In genomic region chr17:74790206-74791066, GRCh38 we compare ENCODE assay signal across 12 cellular contexts. TPM values are rescaled to one million over a fixed set of nuclear protein-coding genes. Genes with fewer than 3 reads are reported as not detected.
DNase-seq lines count a peak whose midpoint lies in the region; ATAC-seq and TF ChIP-seq lines count a peak whose summit lies in the region.
"Had no signal": no experiment of that assay in that cellular context is flagged by ENCODE, and none has a peak within 500 bp of the region (broad histone marks: within the 10 kb centered on the region; RNA-seq: fewer than 3 reads in every experiment).

No MANE protein-coding gene starts in this region.

- H3K4me3 ChIP-seq in naive thymus-derived CD4-positive, alpha-beta T cell (ENCODE audit: low read length) = no peak overlapping the region
- H3K4me3 ChIP-seq in vagina = no peak overlapping the region
- H3K4me3 ChIP-seq: SJSA1 had no signal

- no peak for TF ChIP-seq POLR2A in vagina (IDR thresholded peaks at IDR 0.05)

- H3K9me3 Mint-ChIP-seq in T-helper 1 cell treated with Interleukin-12 subunit alpha and Interleukin-12 subunit beta and Interleukin-4 antibody, amounts not matched to agents 30 μg/mL and 1 μg/mL, for 36 hours = no peaks in the 10 kb centered on the region
- no peaks in the 10 kb centered on the region for H3K9me3 Mint-ChIP-seq in activated CD8-positive, alpha-beta T cell treated with anti-CD3 and anti-CD28 coated beads, Interleukin-2, amount 10 ng/mL, durations not matched to agents 7 days and 5 days (ENCODE audit: insufficient read depth)
- no peaks in the 10 kb centered on the region for H3K9me3 Mint-ChIP-seq in naive thymus-derived CD4-positive, alpha-beta T cell

- H3K4me1 ChIP-seq in naive thymus-derived CD4-positive, alpha-beta T cell (ENCODE audit: control insufficient read depth in 2 of 2, insufficient read depth in 2 of 2, low read length in 2 of 2) = peaks cover 13 to 39% of the 10 kb centered on the region in 2 donors
- H3K4me1 ChIP-seq in vagina = no peaks in the 10 kb centered on the region
- H3K4me1 ChIP-seq: SJSA1 had no signal

- POLR2A ChIA-PET in activated CD8-positive, alpha-beta T cell treated with anti-CD3 and anti-CD28 coated beads, Interleukin-2, amount 10 ng/mL, durations not matched to agents 7 days and 5 days (lab: Charles Lee) = interaction anchor here (0.6 to 1.6 kb wide), 4 partner anchors 11 to 75 kb away, joined by 3 to 5 read pairs (median 4); no protein-coding TSS in a partner anchor
- POLR2A ChIA-PET in naive thymus-derived CD4-positive, alpha-beta T cell (lab: Charles Lee) = interaction anchor here (0.5 to 1.7 kb wide), 9 partner anchors 9 to 943 kb away, joined by 3 to 9 read pairs (median 4); partner anchors contain the start of gene NAT9

- peaks cover 30% of the 10 kb centered on the region for H3K4me1 Mint-ChIP-seq in T-helper 1 cell treated with Interleukin-12 subunit alpha and Interleukin-12 subunit beta and Interleukin-4 antibody, amounts not matched to agents 30 μg/mL and 1 μg/mL, for 36 hours (ENCODE audit: low read depth)
- H3K4me1 Mint-ChIP-seq in activated CD8-positive, alpha-beta T cell treated with anti-CD3 and anti-CD28 coated beads, Interleukin-2, amount 10 ng/mL, durations not matched to agents 7 days and 5 days (ENCODE audit: low read depth) = peaks cover 47% of the 10 kb centered on the region
- peaks cover 28 to 64% (median 46%) of the 10 kb centered on the region in 7 donors for H3K4me1 Mint-ChIP-seq in naive thymus-derived CD4-positive, alpha-beta T cell

- peak; percentile 19 for ATAC-seq in activated CD8-positive, alpha-beta T cell treated with anti-CD3 and anti-CD28 coated beads, Interleukin-2, amount 10 ng/mL, durations not matched to agents 7 days and 5 days
- ATAC-seq in naive thymus-derived CD4-positive, alpha-beta T cell = no peak
- no peak for ATAC-seq in HG02884 (IDR thresholded peaks at IDR 0.05; ENCODE audit: unreplicated experiment)

- H3K27me3 ChIP-seq in naive thymus-derived CD4-positive, alpha-beta T cell (ENCODE audit: control insufficient read depth in 2 of 2, insufficient read depth in 2 of 2, low read length in 2 of 2) = no peaks in the 10 kb centered on the region
- H3K27me3 ChIP-seq in vagina = no peaks in the 10 kb centered on the region
- H3K27me3 ChIP-seq: SJSA1 had no signal

- peak overlapping the region; percentile 67 for H3K27ac Mint-ChIP-seq in T-helper 1 cell treated with Interleukin-12 subunit alpha and Interleukin-12 subunit beta and Interleukin-4 antibody, amounts not matched to agents 30 μg/mL and 1 μg/mL, for 36 hours
- H3K27ac Mint-ChIP-seq in activated CD8-positive, alpha-beta T cell treated with anti-CD3 and anti-CD28 coated beads, Interleukin-2, amount 10 ng/mL, durations not matched to agents 7 days and 5 days = peak overlapping the region; percentile 68
- peak overlapping the region; percentile 48 to 88 (median 81) for H3K27ac Mint-ChIP-seq in naive thymus-derived CD4-positive, alpha-beta T cell

- no peaks in the 10 kb centered on the region for H3K9me3 ChIP-seq in naive thymus-derived CD4-positive, alpha-beta T cell (ENCODE audit: control insufficient read depth in 2 of 3, low read length in 3 of 3)
- no peaks in the 10 kb centered on the region for H3K9me3 ChIP-seq in vagina
- H3K9me3 ChIP-seq: SJSA1 had no signal

- TF ChIP-seq CTCF in vagina (IDR thresholded peaks at IDR 0.05) = no peak

- peak overlapping the region; percentile 19 for H3K27ac ChIP-seq in naive thymus-derived CD4-positive, alpha-beta T cell (ENCODE audit: low read depth, low read length)
- H3K27ac ChIP-seq in vagina = no peak overlapping the region
- H3K27ac ChIP-seq: parathyroid adenoma, SJSA1 had no signal

- H3K36me3 ChIP-seq in naive thymus-derived CD4-positive, alpha-beta T cell (ENCODE audit: control insufficient read depth in 2 of 3, insufficient read depth in 3 of 3, low read length in 3 of 3) = peaks cover 4 to 33% (median 13%) of the 10 kb centered on the region in 3 experiments
- peaks cover 0 to 23% of the 10 kb centered on the region in 2 donors for H3K36me3 ChIP-seq in vagina

- H3K4me3 Mint-ChIP-seq in T-helper 1 cell treated with Interleukin-12 subunit alpha and Interleukin-12 subunit beta and Interleukin-4 antibody, amounts not matched to agents 30 μg/mL and 1 μg/mL, for 36 hours = peak overlapping the region; percentile 41
- H3K4me3 Mint-ChIP-seq in activated CD8-positive, alpha-beta T cell treated with anti-CD3 and anti-CD28 coated beads, Interleukin-2, amount 10 ng/mL, durations not matched to agents 7 days and 5 days = peak overlapping the region; percentile 39
- peak overlapping the region; percentile 41 to 81 (median 72) for H3K4me3 Mint-ChIP-seq in naive thymus-derived CD4-positive, alpha-beta T cell

- peaks cover 48% of the 10 kb centered on the region for H3K36me3 Mint-ChIP-seq in T-helper 1 cell treated with Interleukin-12 subunit alpha and Interleukin-12 subunit beta and Interleukin-4 antibody, amounts not matched to agents 30 μg/mL and 1 μg/mL, for 36 hours (ENCODE audit: low read depth)
- H3K36me3 Mint-ChIP-seq in activated CD8-positive, alpha-beta T cell treated with anti-CD3 and anti-CD28 coated beads, Interleukin-2, amount 10 ng/mL, durations not matched to agents 7 days and 5 days (ENCODE audit: low read depth) = peaks cover 48% of the 10 kb centered on the region
- peaks cover 3 to 31% (median 22%) of the 10 kb centered on the region in 5 donors for H3K36me3 Mint-ChIP-seq in naive thymus-derived CD4-positive, alpha-beta T cell

- H3K27me3 Mint-ChIP-seq in T-helper 1 cell treated with Interleukin-12 subunit alpha and Interleukin-12 subunit beta and Interleukin-4 antibody, amounts not matched to agents 30 μg/mL and 1 μg/mL, for 36 hours (ENCODE audit: low read depth) = no peaks in the 10 kb centered on the region
- H3K27me3 Mint-ChIP-seq in activated CD8-positive, alpha-beta T cell treated with anti-CD3 and anti-CD28 coated beads, Interleukin-2, amount 10 ng/mL, durations not matched to agents 7 days and 5 days (ENCODE audit: low read depth) = no peaks in the 10 kb centered on the region
- no peaks in the 10 kb centered on the region for H3K27me3 Mint-ChIP-seq in naive thymus-derived CD4-positive, alpha-beta T cell

- DNase-seq in T-helper 1 cell (no peak), Kasumi-1 (lab: John Stamatoyannopoulos, UW) (peak; percentile 56 to 61), vagina (ENCODE audit: extremely low spot score in 2 of 2) (no peak), islet precursor cell (no peak)
- DNase-seq in activated CD8-positive, alpha-beta T cell treated with anti-CD3 and anti-CD28 coated beads, Interleukin-2, amount 10 ng/mL, durations not matched to agents 7 days and 5 days = no peak
- peak in 2 of 9 donors; percentile 24 for DNase-seq in naive thymus-derived CD4-positive, alpha-beta T cell
- DNase-seq: left colon had no signal

- intact Hi-C loops in naive thymus-derived CD4-positive, alpha-beta T cell (cut with micrococcal nuclease) = loop anchor here (1.0 to 5.0 kb wide), 7 partner anchors 10 to 168 kb away; partner anchors contain the start of gene NAT9 (in 1 of the 2)
- intact Hi-C loops in vagina (cut with DNase I) = loop anchor here (5.0 kb wide), 1 partner anchor 72 kb away; no protein-coding TSS in a partner anchor

- CTCF ChIA-PET in activated CD8-positive, alpha-beta T cell treated with anti-CD3 and anti-CD28 coated beads, Interleukin-2, amount 10 ng/mL, durations not matched to agents 7 days and 5 days (lab: Charles Lee) = interaction anchor here (0.6 to 8.5 kb wide), 39 partner anchors 8 to 803 kb away, joined by 3 to 294 read pairs (median 5); partner anchors contain the start of genes FDXR, GRIN2C, NAT9 and RAB37
- CTCF ChIA-PET in naive thymus-derived CD4-positive, alpha-beta T cell (lab: Charles Lee) = interaction anchor here (0.5 to 4.4 kb wide), 31 partner anchors 10 to 1532 kb away, joined by 3 to 78 read pairs (median 6); partner anchors contain the start of genes FDXR, GRIN2C, MIF4GD and NAT9

RNA-seq across cellular contexts. Expression of gene NAT9, which starts 14.3 kb away (rescaled TPM):
- 10 to 100 TPM; 28.3 to 30.7 TPM for total RNA-seq in activated CD8-positive, alpha-beta T cell treated with anti-CD3 and anti-CD28 coated beads, Interleukin-2, amount 10 ng/mL, durations not matched to agents 7 days and 5 days
- 10 to 100 TPM; 41.4 to 78.8 (median 56.9) TPM for total RNA-seq in naive thymus-derived CD4-positive, alpha-beta T cell
- polyA plus RNA-seq in naive thymus-derived CD4-positive, alpha-beta T cell = 10 to 100 TPM; 16.8 to 37.9 TPM
- total RNA-seq in vagina = 28.5 TPM

RNA-seq across cellular contexts. Expression of gene NHERF1, which starts 42.0 kb away (rescaled TPM):
- 100 to 1,000 TPM; 286 to 296 TPM for total RNA-seq in activated CD8-positive, alpha-beta T cell treated with anti-CD3 and anti-CD28 coated beads, Interleukin-2, amount 10 ng/mL, durations not matched to agents 7 days and 5 days
- 100 to 1,000 TPM in 4 of 5 experiments, 10 to 100 TPM in 1; 93.1 to 279 (median 156) TPM for total RNA-seq in naive thymus-derived CD4-positive, alpha-beta T cell
- 100 to 1,000 TPM; 273 to 393 TPM for polyA plus RNA-seq in naive thymus-derived CD4-positive, alpha-beta T cell
- total RNA-seq in vagina = 57.2 TPM

RNA-seq across cellular contexts. Expression of gene RAB37, which starts 53.4 kb away (rescaled TPM):
- 10 to 100 TPM; 19.1 to 19.6 TPM for total RNA-seq in activated CD8-positive, alpha-beta T cell treated with anti-CD3 and anti-CD28 coated beads, Interleukin-2, amount 10 ng/mL, durations not matched to agents 7 days and 5 days
- 10 to 100 TPM; 23.6 to 58.5 (median 34.4) TPM for total RNA-seq in naive thymus-derived CD4-positive, alpha-beta T cell
- 10 to 100 TPM; 30.4 to 30.7 TPM for polyA plus RNA-seq in naive thymus-derived CD4-positive, alpha-beta T cell
- total RNA-seq in vagina = 7.1 TPM
- total RNA-seq: A172 had no signal

Comparison
In these comparisons a context has a peak if more than half of its experiments do, and no peak if none do; other contexts are left out.
1. DNase-seq: peak in Kasumi-1 (2 of 2); none in T-helper 1 cell (0 of 5), activated CD8-positive, alpha-beta T cell treated with anti-CD3 and anti-CD28 coated beads, Interleukin-2, amount 10 ng/mL, durations not matched to agents 7 days and 5 days (single experiment), vagina (0 of 2) and islet precursor cell (single experiment).
2. Peak in every context shown above with its lines, with median percentiles within 50 percentile points of each other: H3K27ac Mint-ChIP-seq and H3K4me3 Mint-ChIP-seq.